Comparison of ENCODE assay signal across 16 cellular contexts in the genomic region with DNA sequence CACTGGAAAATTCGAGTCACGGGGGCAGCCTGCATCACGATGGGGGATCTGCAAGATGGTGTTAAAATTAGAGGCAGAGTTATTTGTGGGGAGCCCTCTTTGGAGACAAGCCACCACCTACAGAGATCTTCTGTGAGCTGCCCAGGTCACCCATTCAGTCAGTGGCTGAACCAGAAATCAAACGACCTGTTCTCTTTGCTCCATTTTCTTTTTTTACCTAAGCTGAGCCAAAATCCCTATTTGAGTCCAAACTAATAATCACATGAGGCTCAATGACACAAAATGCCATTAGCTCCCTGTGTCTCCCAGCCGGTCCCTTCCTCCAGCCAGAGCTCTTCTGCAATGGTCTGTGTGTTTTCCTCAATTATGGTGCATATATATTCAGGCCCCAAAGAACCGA.
DNase-seq lines count a peak whose midpoint lies in the region.
"Had no signal": no experiment of that assay in that cellular context is flagged by ENCODE, and none has a peak within 500 bp of the region (broad histone marks: within the 10 kb centered on the region; RNA-seq: fewer than 3 reads in every experiment).

No MANE protein-coding gene starts in this region.

- no peaks in the 10 kb centered on the region for H4K20me1 ChIP-seq in Karpas-422 (ENCODE audit: insufficient read depth, low read depth, low read length)
- H4K20me1 ChIP-seq: BLaER1 had no signal

- no peaks in the 10 kb centered on the region for H3K79me2 ChIP-seq in Karpas-422 (ENCODE audit: low read length)

- H3K9me2 ChIP-seq in Karpas-422 (replicated peaks; ENCODE audit: insufficient read depth, low read length), result no peaks in the 10 kb centered on the region

- H3K9me3 ChIP-seq in Karpas-422 (ENCODE audit: low read length), result no peaks in the 10 kb centered on the region
- H3K9me3 ChIP-seq: BE2C, BLaER1, Caco-2 had no signal

- no peaks in the 10 kb centered on the region for H3K27me3 ChIP-seq in Karpas-422 (ENCODE audit: low read length)
- H3K27me3 ChIP-seq: BLaER1 had no signal

- no peaks in the 10 kb centered on the region for H3K36me3 ChIP-seq in Karpas-422 (ENCODE audit: insufficient read depth, low read length)
- H3K36me3 ChIP-seq: BE2C, BLaER1 had no signal

- no peak overlapping the region for H3K9ac ChIP-seq in Karpas-422 (ENCODE audit: low read length)
- H3K9ac ChIP-seq: BLaER1 had no signal

- DNase-seq in Karpas-422, result peak; percentile 33
- DNase-seq in cerebellum (ENCODE audit: low spot score), result peak; percentile 44
- no peak for DNase-seq in NCI-H2196 (lab: John Stamatoyannopoulos, UW; ENCODE audit: unreplicated experiment)
- DNase-seq in CD1c-positive myeloid dendritic cell (ENCODE audit: extremely low spot score), result no peak
- no peak for DNase-seq in NCI-H446 (lab: John Stamatoyannopoulos, UW)
- DNase-seq: 8988T; ACHN; BE2C; Caco-2; Calu3; CD4-positive, alpha-beta T cell; CD8-positive, alpha-beta T cell; DMS79 treated with DMSO at 0.1 percent for 48 hours; GDM1 had no signal

- H3K4me3 ChIP-seq in Karpas-422 (ENCODE audit: low read length), result no peak overlapping the region
- H3K4me3 ChIP-seq: BLaER1, GM12878 had no signal

- peaks cover 8% of the 10 kb centered on the region for H3K4me1 ChIP-seq in Karpas-422 (ENCODE audit: low read length)
- H3K4me1 ChIP-seq: BE2C, BLaER1, Caco-2 had no signal

- H3K27ac ChIP-seq in Karpas-422 (ENCODE audit: low read length), result no peak overlapping the region
- H3K27ac ChIP-seq: BLaER1 had no signal

- no peak overlapping the region for H2AFZ ChIP-seq in Karpas-422 (ENCODE audit: low read length)

- H3K4me2 ChIP-seq in Karpas-422 (ENCODE audit: low read depth, low read length, poor library complexity, severe bottlenecking), result no peak overlapping the region
- H3K4me2 ChIP-seq: BLaER1 had no signal

Comparison
In these comparisons a context has a peak if more than half of its experiments do, and no peak if none do; other contexts are left out.
1. DNase-seq: peak in Karpas-422 (single experiment) and cerebellum (single experiment); none in NCI-H2196 (single experiment), CD1c-positive myeloid dendritic cell (single experiment) and NCI-H446 (0 of 2).